In genomic region chr21:28655471-28655870, GRCh38 we compare ENCODE assay signal across 8 cellular contexts.
"Had no signal": no experiment of that assay in that cellular context is flagged by ENCODE, and none has a peak within 500 bp of the region (broad histone marks: within the 10 kb centered on the region; RNA-seq: fewer than 3 reads in every experiment).

No MANE protein-coding gene starts in this region.

- H2AFZ ChIP-seq: GM23338 had no signal

- FAIRE-seq: H1, H54, HepG2 had no signal

- DNase-seq: H9, HCEC 1CT had no signal

- H3K4me3 ChIP-seq: GM23338 had no signal

- H3K9me3 Mint-ChIP-seq: GM23338, H9 had no signal

- H3K27ac ChIP-seq: HL-60 had no signal

- H3K4me3 Mint-ChIP-seq: GM23338, H9, IgD-negative memory B cell had no signal

- H3K4me2 ChIP-seq: GM23338 had no signal

- H3K36me3 Mint-ChIP-seq: IgD-negative memory B cell had no signal

- ATAC-seq: GM23338, HepG2 had no signal

- H3K27ac Mint-ChIP-seq: GM23338, H9, IgD-negative memory B cell had no signal

- H3K4me1 Mint-ChIP-seq: H9, IgD-negative memory B cell had no signal
